In genomic region chr16:75647492-75648264, GRCh38 we compare ENCODE assay signal across 1 cellular context.
TF ChIP-seq lines count a peak whose summit lies in the region.

Gene KARS1, minus strand, starts transcription at chr16:75647665. Its CDS starts 26 bp downstream, at chr16:75647639.
A gene with protein sequence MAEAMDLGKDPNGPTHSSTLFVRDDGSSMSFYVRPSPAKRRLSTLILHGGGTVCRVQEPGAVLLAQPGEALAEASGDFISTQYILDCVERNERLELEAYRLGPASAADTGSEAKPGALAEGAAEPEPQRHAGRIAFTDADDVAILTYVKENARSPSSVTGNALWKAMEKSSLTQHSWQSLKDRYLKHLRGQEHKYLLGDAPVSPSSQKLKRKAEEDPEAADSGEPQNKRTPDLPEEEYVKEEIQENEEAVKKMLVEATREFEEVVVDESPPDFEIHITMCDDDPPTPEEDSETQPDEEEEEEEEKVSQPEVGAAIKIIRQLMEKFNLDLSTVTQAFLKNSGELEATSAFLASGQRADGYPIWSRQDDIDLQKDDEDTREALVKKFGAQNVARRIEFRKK (plus strand): TSS chr16:75647773. CDS start chr16:75647883, 110 bp downstream.

TF ChIP-seq in HepG2, 621 proteins besides CTCF, POLR2A, EP300 and RAD21 (continued from another document and continues in another):
- TF ChIP-seq HOMEZ (CRISPR knock-in tag; IDR thresholded peaks at IDR 0.05; ENCODE audit: low read depth) = no peak
- no peak for TF ChIP-seq ZBTB34 (CRISPR knock-in tag; IDR thresholded peaks at IDR 0.05)
- TF ChIP-seq MYNN (CRISPR knock-in tag; IDR thresholded peaks at IDR 0.05; ENCODE audit: low read depth) = 0 out of 2 replicates have a peak, but pooled peaks have one; percentile 59
- TF ChIP-seq ZNF766 (CRISPR knock-in tag; IDR thresholded peaks at IDR 0.05; ENCODE audit: borderline replicate concordance) = peak; percentile 93
- peak; percentile 97 for TF ChIP-seq SAP130 (CRISPR knock-in tag; IDR thresholded peaks at IDR 0.05; ENCODE audit: low read depth)
- TF ChIP-seq RARA (CRISPR knock-in tag; IDR thresholded peaks at IDR 0.05) = no peak
- TF ChIP-seq, protein P1, sequence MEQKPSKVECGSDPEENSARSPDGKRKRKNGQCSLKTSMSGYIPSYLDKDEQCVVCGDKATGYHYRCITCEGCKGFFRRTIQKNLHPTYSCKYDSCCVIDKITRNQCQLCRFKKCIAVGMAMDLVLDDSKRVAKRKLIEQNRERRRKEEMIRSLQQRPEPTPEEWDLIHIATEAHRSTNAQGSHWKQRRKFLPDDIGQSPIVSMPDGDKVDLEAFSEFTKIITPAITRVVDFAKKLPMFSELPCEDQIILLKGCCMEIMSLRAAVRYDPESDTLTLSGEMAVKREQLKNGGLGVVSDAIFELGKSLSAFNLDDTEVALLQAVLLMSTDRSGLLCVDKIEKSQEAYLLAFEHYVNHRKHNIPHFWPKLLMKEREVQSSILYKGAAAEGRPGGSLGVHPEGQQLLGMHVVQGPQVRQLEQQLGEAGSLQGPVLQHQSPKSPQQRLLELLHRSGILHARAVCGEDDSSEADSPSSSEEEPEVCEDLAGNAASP (CRISPR knock-in tag; IDR thresholded peaks at IDR 0.05; ENCODE audit: borderline replicate concordance) = peak; percentile 45; the same call in 1 of the 2 replicates
- 0 out of 2 replicates have a peak, but pooled peaks have one; percentile 43 for TF ChIP-seq HHEX (CRISPR knock-in tag; IDR thresholded peaks at IDR 0.05)
- peak; percentile 38; the same call in 1 of the 2 replicates for TF ChIP-seq GTF2F1 (IDR thresholded peaks at IDR 0.05; ENCODE audit: low read length)
- peak; percentile 12 for TF ChIP-seq FOXO1 (CRISPR knock-in tag; IDR thresholded peaks at IDR 0.05)
- no peak; the same call in 1 of the 2 replicates for TF ChIP-seq SNAPC2 (CRISPR knock-in tag; IDR thresholded peaks at IDR 0.05)
- peak; percentile 49 for TF ChIP-seq TEAD3 (CRISPR knock-in tag; optimal IDR thresholded peaks at IDR 0.05; ENCODE audit: borderline replicate concordance)
- TF ChIP-seq ZNF639 (CRISPR knock-in tag; conservative IDR thresholded peaks at IDR 0.05) = 0 out of 2 replicates have a peak, but pooled peaks have one; percentile 52
- 0 out of 2 replicates have a peak, but pooled peaks have one; percentile 34 for TF ChIP-seq NFYB (CRISPR knock-in tag; IDR thresholded peaks at IDR 0.05)
- TF ChIP-seq GATAD1 (CRISPR knock-in tag; IDR thresholded peaks at IDR 0.05) = peak; percentile 96
- TF ChIP-seq SP5 (CRISPR knock-in tag; IDR thresholded peaks at IDR 0.05; ENCODE audit: borderline replicate concordance, low read depth) = peak; percentile 68; the same call in 1 of the 2 replicates
- TF ChIP-seq HIVEP1 (CRISPR knock-in tag; IDR thresholded peaks at IDR 0.05) = peak; percentile 83
- peak; percentile 74; the same call in 1 of the 2 replicates for TF ChIP-seq PAX8 (CRISPR knock-in tag; IDR thresholded peaks at IDR 0.05; ENCODE audit: borderline replicate concordance)
- TF ChIP-seq, protein P2, sequence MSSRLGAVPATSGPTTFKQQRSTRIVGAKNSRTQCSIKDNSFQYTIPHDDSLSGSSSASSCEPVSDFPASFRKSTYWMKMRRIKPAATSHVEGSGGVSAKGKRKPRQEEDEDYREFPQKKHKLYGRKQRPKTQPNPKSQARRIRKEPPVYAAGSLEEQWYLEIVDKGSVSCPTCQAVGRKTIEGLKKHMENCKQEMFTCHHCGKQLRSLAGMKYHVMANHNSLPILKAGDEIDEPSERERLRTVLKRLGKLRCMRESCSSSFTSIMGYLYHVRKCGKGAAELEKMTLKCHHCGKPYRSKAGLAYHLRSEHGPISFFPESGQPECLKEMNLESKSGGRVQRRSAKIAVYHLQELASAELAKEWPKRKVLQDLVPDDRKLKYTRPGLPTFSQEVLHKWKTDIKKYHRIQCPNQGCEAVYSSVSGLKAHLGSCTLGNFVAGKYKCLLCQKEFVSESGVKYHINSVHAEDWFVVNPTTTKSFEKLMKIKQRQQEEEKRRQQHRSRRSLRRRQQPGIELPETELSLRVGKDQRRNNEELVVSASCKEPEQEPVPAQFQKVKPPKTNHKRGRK (CRISPR knock-in tag; IDR thresholded peaks at IDR 0.05) = peak; percentile 36
- TF ChIP-seq, protein P3, sequence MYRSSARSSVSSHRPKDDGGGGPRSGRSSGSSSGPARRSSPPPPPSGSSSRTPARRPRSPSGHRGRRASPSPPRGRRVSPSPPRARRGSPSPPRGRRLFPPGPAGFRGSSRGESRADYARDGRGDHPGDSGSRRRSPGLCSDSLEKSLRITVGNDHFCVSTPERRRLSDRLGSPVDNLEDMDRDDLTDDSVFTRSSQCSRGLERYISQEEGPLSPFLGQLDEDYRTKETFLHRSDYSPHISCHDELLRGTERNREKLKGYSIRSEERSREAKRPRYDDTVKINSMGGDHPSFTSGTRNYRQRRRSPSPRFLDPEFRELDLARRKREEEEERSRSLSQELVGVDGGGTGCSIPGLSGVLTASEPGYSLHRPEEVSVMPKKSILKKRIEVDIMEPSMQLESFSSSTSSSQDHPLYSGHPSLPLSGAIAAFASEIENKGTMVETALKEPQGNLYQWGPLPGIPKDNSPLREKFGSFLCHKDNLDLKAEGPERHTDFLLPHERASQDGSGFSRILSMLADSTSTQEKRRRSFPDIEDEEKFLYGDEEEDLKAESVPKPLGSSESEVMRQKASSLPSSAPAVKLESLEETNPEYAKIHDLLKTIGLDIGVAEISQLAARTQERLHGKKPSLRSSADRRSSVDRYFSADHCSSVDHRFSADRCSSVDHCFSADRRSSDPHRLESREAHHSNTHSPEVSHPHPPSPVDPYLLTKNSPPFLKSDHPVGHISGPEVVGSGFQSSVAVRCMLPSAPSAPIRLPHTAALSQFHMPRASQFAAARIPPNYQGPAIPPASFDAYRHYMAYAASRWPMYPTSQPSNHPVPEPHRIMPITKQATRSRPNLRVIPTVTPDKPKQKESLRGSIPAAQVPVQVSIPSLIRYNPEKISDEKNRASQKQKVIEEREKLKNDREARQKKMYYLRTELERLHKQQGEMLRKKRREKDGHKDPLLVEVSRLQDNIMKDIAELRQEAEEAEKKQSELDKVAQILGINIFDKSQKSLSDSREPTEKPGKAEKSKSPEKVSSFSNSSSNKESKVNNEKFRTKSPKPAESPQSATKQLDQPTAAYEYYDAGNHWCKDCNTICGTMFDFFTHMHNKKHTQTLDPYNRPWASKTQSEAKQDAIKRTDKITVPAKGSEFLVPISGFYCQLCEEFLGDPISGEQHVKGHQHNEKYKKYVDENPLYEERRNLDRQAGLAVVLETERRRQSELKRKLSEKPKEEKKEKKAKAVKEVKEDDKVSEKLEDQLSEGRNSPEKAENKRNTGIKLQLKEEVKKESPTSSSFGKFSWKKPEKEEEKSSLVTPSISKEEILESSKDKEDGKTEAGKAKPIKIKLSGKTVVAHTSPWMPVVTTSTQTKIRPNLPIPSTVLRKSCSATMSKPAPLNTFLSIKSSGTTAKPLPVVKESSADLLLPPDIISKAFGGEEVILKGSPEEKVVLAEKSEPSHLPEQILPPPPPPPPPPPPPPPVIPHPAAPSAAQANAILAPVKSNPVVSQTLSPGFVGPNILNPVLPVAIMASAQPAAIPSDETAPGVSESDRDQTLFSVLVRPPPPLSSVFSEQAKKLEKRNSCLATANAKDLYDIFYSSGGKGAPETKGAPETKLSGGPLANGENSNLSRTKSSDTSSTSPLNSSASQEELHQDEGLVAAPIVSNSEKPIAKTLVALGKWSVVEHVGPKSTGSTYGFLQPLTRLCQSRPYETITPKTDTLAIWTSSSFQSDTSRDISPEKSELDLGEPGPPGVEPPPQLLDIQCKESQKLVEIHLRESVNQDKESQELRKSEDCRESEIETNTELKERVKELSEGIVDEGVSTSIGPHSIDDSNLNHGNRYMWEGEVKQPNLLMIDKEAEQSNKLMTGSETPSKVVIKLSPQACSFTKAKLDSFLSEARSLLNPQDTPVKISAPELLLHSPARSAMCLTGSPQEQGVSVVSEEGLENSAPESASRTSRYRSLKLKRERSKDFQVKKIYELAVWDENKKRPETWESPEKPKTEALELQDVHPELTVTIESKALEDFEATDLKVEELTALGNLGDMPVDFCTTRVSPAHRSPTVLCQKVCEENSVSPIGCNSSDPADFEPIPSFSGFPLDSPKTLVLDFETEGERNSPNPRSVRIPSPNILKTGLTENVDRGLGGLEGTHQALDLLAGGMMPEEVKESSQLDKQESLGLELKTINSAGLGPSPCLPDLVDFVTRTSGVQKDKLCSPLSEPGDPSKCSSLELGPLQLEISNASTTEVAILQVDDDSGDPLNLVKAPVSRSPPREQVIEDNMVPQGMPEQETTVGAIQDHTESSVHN (CRISPR knock-in tag; IDR thresholded peaks at IDR 0.05) = no peak
- TF ChIP-seq MYPOP (CRISPR knock-in tag; IDR thresholded peaks at IDR 0.05) = 0 out of 2 replicates have a peak, but pooled peaks have one; percentile 56
- no peak for TF ChIP-seq NONO (IDR thresholded peaks at IDR 0.05)
- TF ChIP-seq NONO (CRISPR knock-in tag; conservative IDR thresholded peaks at IDR 0.05) = peak; percentile 51
- 0 out of 2 replicates have a peak, but pooled peaks have one; percentile 31 for TF ChIP-seq ZNF138 (CRISPR knock-in tag; IDR thresholded peaks at IDR 0.05; ENCODE audit: low read depth)
- TF ChIP-seq, protein P4, sequence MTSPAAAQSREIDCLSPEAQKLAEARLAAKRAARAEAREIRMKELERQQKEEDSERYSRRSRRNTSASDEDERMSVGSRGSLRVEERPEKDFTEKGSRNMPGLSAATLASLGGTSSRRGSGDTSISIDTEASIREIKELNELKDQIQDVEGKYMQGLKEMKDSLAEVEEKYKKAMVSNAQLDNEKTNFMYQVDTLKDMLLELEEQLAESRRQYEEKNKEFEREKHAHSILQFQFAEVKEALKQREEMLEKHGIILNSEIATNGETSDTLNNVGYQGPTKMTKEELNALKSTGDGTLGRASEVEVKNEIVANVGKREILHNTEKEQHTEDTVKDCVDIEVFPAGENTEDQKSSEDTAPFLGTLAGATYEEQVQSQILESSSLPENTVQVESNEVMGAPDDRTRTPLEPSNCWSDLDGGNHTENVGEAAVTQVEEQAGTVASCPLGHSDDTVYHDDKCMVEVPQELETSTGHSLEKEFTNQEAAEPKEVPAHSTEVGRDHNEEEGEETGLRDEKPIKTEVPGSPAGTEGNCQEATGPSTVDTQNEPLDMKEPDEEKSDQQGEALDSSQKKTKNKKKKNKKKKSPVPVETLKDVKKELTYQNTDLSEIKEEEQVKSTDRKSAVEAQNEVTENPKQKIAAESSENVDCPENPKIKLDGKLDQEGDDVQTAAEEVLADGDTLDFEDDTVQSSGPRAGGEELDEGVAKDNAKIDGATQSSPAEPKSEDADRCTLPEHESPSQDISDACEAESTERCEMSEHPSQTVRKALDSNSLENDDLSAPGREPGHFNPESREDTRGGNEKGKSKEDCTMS (CRISPR knock-in tag; conservative IDR thresholded peaks at IDR 0.05) = no peak
- TF ChIP-seq ZFYVE20 (CRISPR knock-in tag; IDR thresholded peaks at IDR 0.05; ENCODE audit: borderline replicate concordance, low read depth) = peak; percentile 24; the same call in 1 of the 2 replicates
- TF ChIP-seq KLF16 (CRISPR knock-in tag; IDR thresholded peaks at IDR 0.05) = peak in 1 of 2 experiments; percentile 96; a peak in 3 of 4 replicates
- TF ChIP-seq ZBTB44 (CRISPR knock-in tag; IDR thresholded peaks at IDR 0.05) = no peak
- peak; percentile 89 for TF ChIP-seq SMAD3 (CRISPR knock-in tag; IDR thresholded peaks at IDR 0.05)
- peak; percentile 88 for TF ChIP-seq MED8 (CRISPR knock-in tag; IDR thresholded peaks at IDR 0.05; ENCODE audit: insufficient replicate concordance)
